8 cellular contexts compared by ENCODE assay signal in the genomic region with DNA sequence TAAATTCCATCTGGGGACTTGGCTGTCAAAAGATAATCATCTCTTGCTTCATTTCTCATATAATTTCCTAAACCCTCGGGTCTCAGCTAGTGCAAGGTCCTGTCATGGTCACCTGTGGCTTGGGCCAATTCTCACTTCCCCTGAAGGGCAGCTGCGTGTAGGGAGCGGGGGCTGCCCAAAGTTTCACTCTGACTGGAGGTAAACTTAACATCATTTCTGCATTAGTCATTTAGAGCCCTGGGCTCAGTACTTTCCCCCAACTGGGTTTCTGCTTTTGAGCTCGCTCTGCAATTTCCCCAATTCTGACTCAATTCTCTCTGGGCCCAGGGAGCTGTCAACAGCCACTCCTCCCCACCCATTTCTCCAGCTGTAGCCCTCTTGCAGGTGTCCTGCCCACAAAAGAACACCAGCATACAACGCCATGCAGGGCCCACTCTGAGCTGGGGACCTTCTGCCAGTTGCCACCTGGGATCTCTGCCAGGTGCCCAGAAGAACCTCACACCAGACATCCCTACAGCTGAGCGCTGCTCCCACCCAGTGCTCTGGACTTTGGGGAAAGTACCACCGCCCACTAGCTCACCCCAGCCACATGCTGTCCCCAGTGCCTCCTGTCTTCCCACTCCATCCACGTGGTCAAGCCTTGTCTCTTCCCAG. TPM values are rescaled to one million over a fixed set of nuclear protein-coding genes. Genes with fewer than 3 reads are reported as not detected.
A peak's percentile ranks its signal among the peaks of the same experiment; 100 is the strongest.
DNase-seq lines count a peak whose midpoint lies in the region; ATAC-seq, FAIRE-seq and TF ChIP-seq lines count a peak whose summit lies in the region.

No MANE protein-coding gene starts in this region.

- no peak for TF ChIP-seq POLR2A in gastroesophageal sphincter (IDR thresholded peaks at IDR 0.05)

- no peak overlapping the region for H3K9ac ChIP-seq in mesendoderm (ENCODE audit: low read length)

- H4K8ac ChIP-seq in mesendoderm (ENCODE audit: low read depth, low read length): no peak overlapping the region

- H2BK120ac ChIP-seq in mesendoderm (ENCODE audit: low read depth, low read length): no peak overlapping the region

- no peak overlapping the region for H3K4me2 ChIP-seq in mesendoderm (ENCODE audit: low read length)

- no peak overlapping the region for H3K23ac ChIP-seq in mesendoderm (ENCODE audit: low read length)

- no peak for TF ChIP-seq EP300 in gastroesophageal sphincter (IDR thresholded peaks at IDR 0.05)

- H3K56ac ChIP-seq in mesendoderm (ENCODE audit: low read length): no peak overlapping the region

- peaks cover 0 to 55% (median 25%) of the 10 kb centered on the region in 3 donors for H3K4me1 ChIP-seq in gastroesophageal sphincter
- peaks cover 2% of the 10 kb centered on the region for H3K4me1 ChIP-seq in mesendoderm (ENCODE audit: control insufficient read depth, low read depth, low read length)

- H3K79me2 ChIP-seq in mesendoderm (ENCODE audit: control insufficient read depth, insufficient read depth, low read length): peaks cover 46% of the 10 kb centered on the region

- no peak overlapping the region for H2BK5ac ChIP-seq in mesendoderm (ENCODE audit: low read length)

- no peak overlapping the region for H2AK5ac ChIP-seq in mesendoderm (ENCODE audit: low read length)

- H3K36me3 ChIP-seq in gastroesophageal sphincter (no peaks in the 10 kb centered on the region), mesendoderm (ENCODE audit: control insufficient read depth, insufficient read depth, low read length) (no peaks in the 10 kb centered on the region)

- H3K27ac ChIP-seq in gastroesophageal sphincter: peak overlapping the region in 3 of 4 donors; percentile 6 to 49 (median 11)
- H3K27ac ChIP-seq in mesendoderm (ENCODE audit: low read depth, low read length): no peak overlapping the region

- H3K9me3 ChIP-seq in gastroesophageal sphincter: no peaks in the 10 kb centered on the region

- 63 to 71% methylated on average over 3 to 4 of the region's 8 CpGs for WGBS in gastroesophageal sphincter (ENCODE audit: low coverage in 1 of 2), 2 donors
- WGBS in mesendoderm (ENCODE audit: extremely low coverage, insufficient coverage, low lambda C conversion rate): no CpG with 5 or more reads among the region's 8 CpGs

- H3K27me3 ChIP-seq in gastroesophageal sphincter (no peaks in the 10 kb centered on the region), mesendoderm (ENCODE audit: insufficient read depth, low read length, poor library complexity) (no peaks in the 10 kb centered on the region)

- FAIRE-seq in GM18507 (lab: Jason Lieb, UNC): peak; percentile 100

- H3K18ac ChIP-seq in mesendoderm (ENCODE audit: low read length): no peak overlapping the region

- TF ChIP-seq CTCF in gastroesophageal sphincter (IDR thresholded peaks at IDR 0.05): no peak

- H3K4me3 ChIP-seq in gastroesophageal sphincter (no peak overlapping the region), mesendoderm (ENCODE audit: low read length) (no peak overlapping the region)

- DNase-seq in GM18507 (ENCODE audit: extremely low spot score, insufficient read length, low read depth): peak; percentile 68
- peak; percentile 93 to 98 for DNase-seq in NOMO-1 (lab: John Stamatoyannopoulos, UW; ENCODE audit: unreplicated experiment in 2 of 2)
- DNase-seq in activated CD8-positive, alpha-beta memory T cell treated with anti-CD3 and anti-CD28 coated beads, Interleukin-2, amount 50 U/mL, for 48 hours: peak; percentile 81
- peak; percentile 32 to 44 for DNase-seq in stimulated activated CD4-positive, alpha-beta T cell treated with anti-CD3 and anti-CD28 coated beads, Interleukin-1b, Interleukin-23, amount 100 ng/mL, for 4 hours (ENCODE audit: low read depth in 2 of 2)
- no peak for DNase-seq in mesendoderm
- no peak for DNase-seq in NCI-H82 (lab: John Stamatoyannopoulos, UW)

- no peak overlapping the region for H3K4ac ChIP-seq in mesendoderm (ENCODE audit: low read depth, low read length)

- peaks cover 44% of the 10 kb centered on the region for H3K79me1 ChIP-seq in mesendoderm (ENCODE audit: low read length)

- H2BK15ac ChIP-seq in mesendoderm (replicated peaks; ENCODE audit: low read depth): no peak overlapping the region

- peak; percentile 63 for ATAC-seq in HG02678 (IDR thresholded peaks at IDR 0.05; ENCODE audit: unreplicated experiment)
- ATAC-seq in gastroesophageal sphincter: peak; percentile 69

- H4K5ac ChIP-seq in mesendoderm (ENCODE audit: low read length): no peak overlapping the region

RNA-seq across cellular contexts. Expression of gene VOPP1, which starts 37.9 kb away (rescaled TPM):
- 10 to 100 TPM; 20.5 to 51.6 (median 33.4) TPM for total RNA-seq in gastroesophageal sphincter
- 36.4 TPM for polyA plus RNA-seq in mesendoderm (2013, experiment 1 of 2)
- 36.7 TPM for polyA plus RNA-seq in mesendoderm (2013, experiment 2 of 2)

Comparison
In these comparisons a context has a peak if more than half of its experiments do, and no peak if none do; other contexts are left out.
1. DNase-seq: peak in GM18507 (single experiment), NOMO-1 (2 of 2), activated CD8-positive, alpha-beta memory T cell treated with anti-CD3 and anti-CD28 coated beads, Interleukin-2, amount 50 U/mL, for 48 hours (single experiment) and stimulated activated CD4-positive, alpha-beta T cell treated with anti-CD3 and anti-CD28 coated beads, Interleukin-1b, Interleukin-23, amount 100 ng/mL, for 4 hours (2 of 2); none in mesendoderm (single experiment) and NCI-H82 (single experiment).